Comparison of ENCODE assay signal across 8 cellular contexts in the genomic region with DNA sequence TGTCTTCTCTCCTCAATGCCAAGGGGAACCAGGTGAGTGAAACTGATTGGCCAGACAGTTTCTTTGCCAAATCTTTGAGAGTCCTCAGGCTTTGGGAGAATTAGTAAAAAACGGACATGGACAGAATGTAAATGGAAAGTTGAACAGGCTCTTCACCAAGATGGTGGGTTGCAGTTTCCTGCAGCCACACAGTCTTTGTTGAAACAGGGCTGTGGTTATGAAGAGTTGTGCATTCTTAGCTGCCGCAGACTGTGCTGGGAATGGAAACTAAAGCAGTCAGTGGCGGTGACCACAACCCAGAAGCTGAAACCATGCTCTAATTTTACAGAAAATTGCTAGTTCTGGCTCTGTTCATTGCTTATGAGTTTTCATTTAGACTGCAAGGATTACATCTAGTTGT.
DNase-seq lines count a peak whose midpoint lies in the region; ATAC-seq lines count a peak whose summit lies in the region.

No MANE protein-coding gene starts in this region.

- DNase-seq in activated T-cell treated with anti-CD3 and anti-CD28 coated beads for 4 hours: peak; percentile 30
- peak; percentile 38 to 48 for DNase-seq in stimulated activated CD4-positive, alpha-beta T cell treated with anti-CD3 and anti-CD28 coated beads, Interleukin-4, amount 100 ng/mL, for 48 hours (ENCODE audit: low read depth in 2 of 2)
- DNase-seq in DMS 273 (lab: John Stamatoyannopoulos, UW; ENCODE audit: unreplicated experiment): no peak
- no peak for DNase-seq in substantia nigra (lab: John Stamatoyannopoulos, UW)
- no peak for DNase-seq in NCI-H1417 (lab: John Stamatoyannopoulos, UW)
- no peak for DNase-seq in NCI-H2107 treated with DMSO at 0.1 percent for 48 hours (lab: John Stamatoyannopoulos, UW; ENCODE audit: unreplicated experiment)

- H3K27ac ChIP-seq in substantia nigra (ENCODE audit: low read depth, low read length, poor library complexity, severe bottlenecking): no peak overlapping the region

- ATAC-seq in GM19328 (IDR thresholded peaks at IDR 0.05; ENCODE audit: unreplicated experiment) (peak; percentile 79), HG03280 (IDR thresholded peaks at IDR 0.05; ENCODE audit: unreplicated experiment) (peak; percentile 96)

Comparison
In these comparisons a context has a peak if more than half of its experiments do, and no peak if none do; other contexts are left out.
1. DNase-seq: peak in activated T-cell treated with anti-CD3 and anti-CD28 coated beads for 4 hours (single experiment) and stimulated activated CD4-positive, alpha-beta T cell treated with anti-CD3 and anti-CD28 coated beads, Interleukin-4, amount 100 ng/mL, for 48 hours (2 of 2); none in DMS 273 (single experiment), substantia nigra (0 of 49), NCI-H1417 (0 of 3) and NCI-H2107 treated with DMSO at 0.1 percent for 48 hours (single experiment).